In the genomic region with DNA sequence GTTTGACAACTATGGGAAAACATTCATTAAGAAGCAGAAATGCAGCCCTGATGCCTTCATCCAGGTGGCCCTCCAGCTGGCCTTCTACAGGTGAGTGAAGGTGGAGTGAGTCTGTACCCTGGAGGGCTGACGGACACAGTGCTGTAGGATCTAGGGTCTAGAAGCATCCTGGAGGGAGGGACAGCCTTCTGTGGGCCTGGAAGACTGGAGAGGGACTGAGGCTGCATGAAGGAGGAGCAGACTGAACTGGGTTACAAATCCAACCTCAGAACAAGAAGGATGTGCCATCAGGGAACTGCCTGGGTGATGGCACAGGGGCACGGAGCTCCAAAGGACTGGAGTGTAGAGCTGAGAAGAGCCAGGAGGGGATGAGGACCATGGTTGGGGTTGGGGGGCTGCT, we compare ENCODE assay signal across 28 cellular contexts. TPM values are rescaled to one million over a fixed set of nuclear protein-coding genes. Genes with fewer than 3 reads are reported as not detected.
"Had no signal": no experiment of that assay in that cellular context is flagged by ENCODE, and none has a peak within 500 bp of the region (broad histone marks: within the 10 kb centered on the region; RNA-seq: fewer than 3 reads in every experiment).

No MANE protein-coding gene starts in this region.

- H3K27ac ChIP-seq: parathyroid adenoma, prostate gland, right lobe of liver, suprapubic skin, tibial artery, upper lobe of left lung, vagina had no signal

- H3K4me1 ChIP-seq: parathyroid adenoma, prostate gland, right lobe of liver, suprapubic skin, tibial artery, upper lobe of left lung, vagina had no signal

- H3K9me3 Mint-ChIP-seq: endodermal cell; mesothelial cell of epicardium; neural crest cell; stimulated activated effector memory CD8-positive, alpha-beta T cell treated with anti-CD3 and anti-CD28 coated beads, Interleukin-12 subunit alpha, Interleukin-12 subunit beta, amount 100 ng/mL, for 72 hours had no signal

- DNase-seq: dermis blood vessel endothelial cell; effector CD4-positive, alpha-beta T cell; erythroblast; foreskin melanocyte; left colon; natural killer cell; nucleus accumbens; stimulated activated CD4-positive, alpha-beta T cell treated with anti-CD3 and anti-CD28 coated beads, Interleukin-4, amount 100 ng/mL, for 1 hour; stimulated activated CD8-positive, alpha-beta memory T cell treated with anti-CD3 and anti-CD28 coated beads, Interleukin-4, amount 100 ng/mL, for 48 hours; stimulated activated naive CD8-positive, alpha-beta T cell treated with anti-CD3 and anti-CD28 coated beads, Interleukin-15, Interleukin-2, amounts not matched to agents 100 U/mL and 50 U/mL, for 24 hours; tibial artery; upper lobe of left lung had no signal

- H3K36me3 Mint-ChIP-seq: mesothelial cell of epicardium; natural killer cell; stimulated activated effector memory CD8-positive, alpha-beta T cell treated with anti-CD3 and anti-CD28 coated beads, Interleukin-12 subunit alpha, Interleukin-12 subunit beta, amount 100 ng/mL, for 72 hours had no signal

- H3K4me1 Mint-ChIP-seq: mesothelial cell of epicardium had no signal

- H3K9me3 ChIP-seq: prostate gland, right lobe of liver, suprapubic skin, tibial artery, upper lobe of left lung, vagina had no signal

- H3K4me3 ChIP-seq: hepatocyte, prostate gland, right lobe of liver, suprapubic skin, tibial artery, upper lobe of left lung, vagina had no signal

- H3K27me3 ChIP-seq: hepatocyte, right lobe of liver, upper lobe of left lung, vagina had no signal

- H3K36me3 ChIP-seq: prostate gland, right lobe of liver, suprapubic skin, tibial artery, upper lobe of left lung, vagina had no signal

- H3K27ac Mint-ChIP-seq: endodermal cell; mesothelial cell of epicardium; natural killer cell; stimulated activated effector memory CD8-positive, alpha-beta T cell treated with anti-CD3 and anti-CD28 coated beads, Interleukin-12 subunit alpha, Interleukin-12 subunit beta, amount 100 ng/mL, for 72 hours had no signal

- H3K4me3 Mint-ChIP-seq: endodermal cell; mesothelial cell of epicardium; natural killer cell; neural crest cell; stimulated activated effector memory CD8-positive, alpha-beta T cell treated with anti-CD3 and anti-CD28 coated beads, Interleukin-12 subunit alpha, Interleukin-12 subunit beta, amount 100 ng/mL, for 72 hours had no signal

RNA-seq across cellular contexts. Expression of a gene that starts 27.5 kb away (rescaled TPM):
- total RNA-seq: dermis blood vessel endothelial cell, endodermal cell, endothelial cell of umbilical vein, hepatocyte, kidney epithelial cell, left colon, lower leg skin, mesothelial cell of epicardium, mucosa of gallbladder, myocyte, natural killer cell, neural crest cell, renal cortical epithelial cell, right lobe of liver, suprapubic skin, upper lobe of left lung, vagina had no signal

RNA-seq across cellular contexts. Expression of a gene that starts 38.1 kb away (rescaled TPM):
- total RNA-seq: dermis blood vessel endothelial cell, endodermal cell, endothelial cell of umbilical vein, kidney epithelial cell, lower leg skin, mesothelial cell of epicardium, myocyte, natural killer cell, renal cortical epithelial cell, right lobe of liver, suprapubic skin, upper lobe of left lung, vagina had no signal

RNA-seq across cellular contexts. Expression of a gene that starts 41.8 kb away (rescaled TPM):
- total RNA-seq: dermis blood vessel endothelial cell, endodermal cell, endothelial cell of umbilical vein, kidney epithelial cell, lower leg skin, myocyte, natural killer cell, prostate gland, right lobe of liver, suprapubic skin, upper lobe of left lung had no signal
